ENCODE assay signal across 8 cellular contexts in the genomic region with DNA sequence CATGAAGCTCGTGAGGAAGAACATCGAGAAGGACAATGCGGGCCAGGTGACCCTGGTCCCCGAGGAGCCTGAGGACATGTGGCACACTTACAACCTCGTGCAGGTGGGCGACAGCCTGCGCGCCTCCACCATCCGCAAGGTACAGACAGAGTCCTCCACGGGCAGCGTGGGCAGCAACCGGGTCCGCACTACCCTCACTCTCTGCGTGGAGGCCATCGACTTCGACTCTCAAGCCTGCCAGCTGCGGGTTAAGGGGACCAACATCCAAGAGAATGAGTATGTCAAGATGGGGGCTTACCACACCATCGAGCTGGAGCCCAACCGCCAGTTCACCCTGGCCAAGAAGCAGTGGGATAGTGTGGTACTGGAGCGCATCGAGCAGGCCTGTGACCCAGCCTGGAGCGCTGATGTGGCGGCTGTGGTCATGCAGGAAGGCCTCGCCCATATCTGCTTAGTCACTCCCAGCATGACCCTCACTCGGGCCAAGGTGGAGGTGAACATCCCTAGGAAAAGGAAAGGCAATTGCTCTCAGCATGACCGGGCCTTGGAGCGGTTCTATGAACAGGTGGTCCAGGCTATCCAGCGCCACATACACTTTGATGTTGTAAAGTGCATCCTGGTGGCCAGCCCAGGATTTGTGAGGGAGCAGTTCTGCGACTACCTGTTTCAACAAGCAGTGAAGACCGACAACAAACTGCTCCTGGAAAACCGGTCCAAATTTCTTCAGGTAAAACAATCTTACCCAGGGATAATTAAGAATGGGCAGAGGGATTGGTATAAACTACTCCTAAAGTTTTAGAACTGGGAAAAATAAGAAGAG. TPM values are rescaled to one million over a fixed set of nuclear protein-coding genes. Genes with fewer than 3 reads are reported as not detected.
DNase-seq lines count a peak whose midpoint lies in the region; ATAC-seq and TF ChIP-seq lines count a peak whose summit lies in the region.

No MANE protein-coding gene starts in this region.

- peak overlapping the region; percentile 88 for H3K27ac Mint-ChIP-seq in CD4-positive, alpha-beta T cell

- peak overlapping the region; percentile 99 for H2AK5ac ChIP-seq in neuronal stem cell (ENCODE audit: low read depth, low read length)

- H3K9ac ChIP-seq in neuronal stem cell (ENCODE audit: low read depth, low read length, poor library complexity), result peak overlapping the region; percentile 89

- peak overlapping the region; percentile 84 for H3K14ac ChIP-seq in neuronal stem cell (ENCODE audit: low read length)

- H3K36me3 Mint-ChIP-seq in CD4-positive, alpha-beta T cell (ENCODE audit: low read depth), result peaks cover 22% of the 10 kb centered on the region

- peaks cover 29% of the 10 kb centered on the region for H3K4me1 ChIP-seq in RWPE2 (ENCODE audit: insufficient read depth, poor library complexity, severe bottlenecking)
- H3K4me1 ChIP-seq in neuronal stem cell (ENCODE audit: control insufficient read depth in 2 of 2, insufficient read depth in 1 of 2, low read depth in 1 of 2, low read length in 2 of 2), result peaks cover 9 to 10% of the 10 kb centered on the region in 2 donors
- peaks cover 9 to 81% (median 65%) of the 10 kb centered on the region in 4 donors for H3K4me1 ChIP-seq in transverse colon

- TF ChIP-seq CTCF in CD4-positive, alpha-beta T cell (IDR thresholded peaks at IDR 0.05), result no peak
- TF ChIP-seq CTCF in RWPE2 (IDR thresholded peaks at IDR 0.05; ENCODE audit: poor library complexity, severe bottlenecking) (no peak), transverse colon (IDR thresholded peaks at IDR 0.05) (peak in 2 of 5 experiments; percentile 3 to 20)

- peaks cover 69% of the 10 kb centered on the region for H3K4me1 Mint-ChIP-seq in CD4-positive, alpha-beta T cell (ENCODE audit: low read depth)

- H3K4me2 ChIP-seq in neuronal stem cell (ENCODE audit: insufficient read depth, low read length, poor library complexity, severe bottlenecking), result peak overlapping the region; percentile 98

- peak overlapping the region; percentile 47 for H2BK120ac ChIP-seq in neuronal stem cell (ENCODE audit: low read depth, low read length)

- TF ChIP-seq POLR2A in transverse colon (IDR thresholded peaks at IDR 0.05), result no peak

- WGBS in neuronal stem cell (ENCODE audit: extremely low coverage in 2 of 2, insufficient read length in 2 of 2, insufficient replicate concordance in 1 of 2), 2 donors, result no CpG with 5 or more reads among the region's 31 CpGs
- whole genome bisulfite sequencing in transverse colon (ENCODE audit: low coverage in 1 of 2), 2 donors, result 0 to 3% methylated on average over 3 to 21 of the region's 31 CpGs

- peak overlapping the region; percentile 95 for H3K18ac ChIP-seq in neuronal stem cell (ENCODE audit: low read length)

- peak overlapping the region; percentile 98 for H3K23ac ChIP-seq in neuronal stem cell (ENCODE audit: low read depth, low read length, poor library complexity)

- TF ChIP-seq EP300 in transverse colon (IDR thresholded peaks at IDR 0.05; ENCODE audit: low read depth), result no peak

- peak overlapping the region; percentile 54 for H3K4me3 ChIP-seq in RWPE2 (ENCODE audit: severe bottlenecking)
- peak overlapping the region; percentile 82 to 83 for H3K4me3 ChIP-seq in neuronal stem cell (ENCODE audit: low read length in 2 of 2)
- peak overlapping the region; percentile 44 to 84 (median 55) for H3K4me3 ChIP-seq in transverse colon

- no peaks in the 10 kb centered on the region for H3K27me3 ChIP-seq in CD4-positive, alpha-beta T cell (ENCODE audit: control insufficient read depth, insufficient read depth, low read length)
- H3K27me3 ChIP-seq in RWPE2 (ENCODE audit: insufficient read depth, poor library complexity, severe bottlenecking) (no peaks in the 10 kb centered on the region), neuronal stem cell (ENCODE audit: control insufficient read depth in 3 of 3, insufficient read depth in 3 of 3, low read depth in 1 of 3, low read length in 3 of 3) (no peaks in the 10 kb centered on the region), transverse colon (no peaks in the 10 kb centered on the region)

- peak overlapping the region; percentile 75 for H3K27ac ChIP-seq in CD4-positive, alpha-beta T cell (ENCODE audit: low read depth, low read length)
- H3K27ac ChIP-seq in RWPE2 (ENCODE audit: poor library complexity, severe bottlenecking) (peak overlapping the region; percentile 95), neuronal stem cell (replicated peaks; ENCODE audit: low read length) (peak overlapping the region; percentile 94), transverse colon (peak overlapping the region; percentile 89 to 98 (median 93))

- peak overlapping the region; percentile 95 for H2AFZ ChIP-seq in neuronal stem cell (ENCODE audit: low read length)

- DNase-seq in CD4-positive, alpha-beta T cell, result peak in 9 of 10 experiments; percentile 7 to 48 (median 30)
- DNase-seq in RWPE2 (ENCODE audit: low spot score) (peak; percentile 84), globus pallidus (ENCODE audit: low spot score) (peak; percentile 35), neuronal stem cell (ENCODE audit: low spot score) (no peak), transverse colon (peak; percentile 73)
- peak; percentile 55 for DNase-seq in activated naive CD4-positive, alpha-beta T cell treated with anti-CD3 and anti-CD28 coated beads, Interleukin-2, amount 50 U/mL, for 16 hours

- H3K36me3 ChIP-seq in RWPE2 (ENCODE audit: low read depth), result peaks cover 50% of the 10 kb centered on the region
- H3K36me3 ChIP-seq in neuronal stem cell (replicated peaks in 1 of 2; ENCODE audit: control insufficient read depth in 2 of 2, insufficient read depth in 2 of 2, low read length in 2 of 2), result peaks cover 0 to 37% of the 10 kb centered on the region in 2 donors
- H3K36me3 ChIP-seq in transverse colon, result no peaks in the 10 kb centered on the region

- H3K4me3 Mint-ChIP-seq in CD4-positive, alpha-beta T cell, result peak overlapping the region; percentile 98

- H4K91ac ChIP-seq in neuronal stem cell (ENCODE audit: low read depth, low read length, poor library complexity), result no peak overlapping the region

- H3K27me3 Mint-ChIP-seq in CD4-positive, alpha-beta T cell, result no peaks in the 10 kb centered on the region

- H2BK5ac ChIP-seq in neuronal stem cell (ENCODE audit: low read length), result peak overlapping the region; percentile 97

- POLR2A ChIA-PET in CD4-positive, alpha-beta T cell (lab: Charles Lee), result interaction anchor here (0.6 to 2.8 kb wide), 7 partner anchors 11 to 145 kb away, joined by 3 to 22 read pairs (median 5); a partner anchor contains a TSS

- intact Hi-C loops in CD4-positive, alpha-beta T cell (cut with DNase I, micrococcal nuclease), result loop anchor here (1.0 to 10.0 kb wide), 2 partner anchors 13 to 1504 kb away; a partner anchor contains a TSS
- intact Hi-C loops in transverse colon (cut with DNase I; ENCODE audit: low total_unique reads), result no loop called here

- CTCF ChIA-PET in CD4-positive, alpha-beta T cell (lab: Charles Lee), result interaction anchor here (1.5 to 2.8 kb wide), 3 partner anchors 13 to 1717 kb away, joined by 6 to 11 read pairs (median 10); a partner anchor contains a TSS

- H3K79me1 ChIP-seq in neuronal stem cell (ENCODE audit: low read depth, low read length), result peaks cover 4% of the 10 kb centered on the region

- peak overlapping the region; percentile 46 for H2BK12ac ChIP-seq in neuronal stem cell (ENCODE audit: low read length)

- peak overlapping the region; percentile 87 for H2BK15ac ChIP-seq in neuronal stem cell (ENCODE audit: low read length)

- no peak overlapping the region for H4K8ac ChIP-seq in neuronal stem cell (ENCODE audit: low read depth, low read length)

- ATAC-seq in CD4-positive, alpha-beta T cell (ENCODE audit: poor library complexity), result peak; percentile 33
- peak; percentile 43 for ATAC-seq in GM19351 (IDR thresholded peaks at IDR 0.05; ENCODE audit: unreplicated experiment)
- ATAC-seq in HG03432 (IDR thresholded peaks at IDR 0.05; ENCODE audit: unreplicated experiment), result peak; percentile 42
- ATAC-seq in RWPE2 (ENCODE audit: low read depth), result peak; percentile 79

- H3K9me3 Mint-ChIP-seq in CD4-positive, alpha-beta T cell, result no peaks in the 10 kb centered on the region

- in situ Hi-C loops in transverse colon (cut with MboI; ENCODE audit: low pct_ligation_motif_present in 1 of 4, low pct_unique_long_range_greater_than_20kb in 1 of 4, low sequenced_read_pairs in 3 of 4), result no loop called here

- H3K9me3 ChIP-seq in CD4-positive, alpha-beta T cell (ENCODE audit: control insufficient read depth, low read length), result no peaks in the 10 kb centered on the region
- no peaks in the 10 kb centered on the region for H3K9me3 ChIP-seq in RWPE2 (ENCODE audit: severe bottlenecking)
- no peaks in the 10 kb centered on the region for H3K9me3 ChIP-seq in neuronal stem cell (replicated peaks in 1 of 2; ENCODE audit: control insufficient read depth in 2 of 2, insufficient read depth in 1 of 2, low read depth in 1 of 2, low read length in 2 of 2)
- no peaks in the 10 kb centered on the region for H3K9me3 ChIP-seq in transverse colon

- H3K4ac ChIP-seq in neuronal stem cell (ENCODE audit: low read length), result peak overlapping the region; percentile 84

RNA-seq across cellular contexts. Expression of a gene that starts 12.9 kb away (rescaled TPM):
- 1 to 10 TPM in 1 of 2 experiments, under 1 TPM in 1; 0.74 to 1.3 TPM for total RNA-seq in CD4-positive, alpha-beta T cell
- polyA plus RNA-seq in neuronal stem cell (2013, experiment 1 of 2), result 0.98 TPM
- polyA plus RNA-seq in neuronal stem cell (2013, experiment 2 of 2), result 0.76 TPM
- 10 to 100 TPM; 42.6 to 83.2 (median 48.0) TPM for total RNA-seq in transverse colon

RNA-seq across cellular contexts. Expression of a gene that starts 12.9 kb away (rescaled TPM):
- 1 to 10 TPM; 4.3 to 4.5 TPM for total RNA-seq in CD4-positive, alpha-beta T cell
- polyA plus RNA-seq in neuronal stem cell (2013, experiment 1 of 2), result 8.3 TPM
- polyA plus RNA-seq in neuronal stem cell (2013, experiment 2 of 2), result 8.1 TPM
- total RNA-seq in transverse colon, result 10 to 100 TPM; 10.1 to 62.3 (median 16.8) TPM

Comparison
In these comparisons a context has a peak if more than half of its experiments do, and no peak if none do; other contexts are left out.
1. RNA of a gene that starts 12.9 kb away (total RNA-seq): 42.6 to 83.2 TPM in transverse colon; 0.74 to 1.3 TPM in CD4-positive, alpha-beta T cell; every median in the first group is over 10 times any median in the second.
2. Peak in every context shown above with its lines, with median percentiles within 50 percentile points of each other: ATAC-seq, H3K27ac ChIP-seq and H3K4me3 ChIP-seq.